33 cellular contexts compared by ENCODE assay signal in the genomic region with DNA sequence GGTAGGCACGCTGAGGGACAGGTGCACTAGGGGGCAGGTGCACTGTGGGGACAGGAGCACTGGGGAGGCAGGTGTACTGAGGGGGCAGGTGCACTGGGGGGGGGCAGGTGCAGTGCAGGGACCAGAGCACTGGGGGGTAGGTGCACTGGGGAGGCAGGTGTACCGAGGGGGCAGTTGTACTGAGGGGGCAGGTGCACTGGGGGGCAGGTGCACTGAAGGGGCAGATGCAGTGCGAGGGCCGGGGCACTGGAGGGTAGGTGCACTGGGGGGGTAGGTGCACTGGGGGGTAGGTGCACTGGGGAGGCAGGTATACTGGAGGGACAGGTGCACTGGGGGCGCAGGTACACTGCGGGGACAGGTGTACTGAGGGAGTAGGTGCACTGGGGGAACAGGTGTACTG. TPM values are rescaled to one million over a fixed set of nuclear protein-coding genes. Genes with fewer than 3 reads are reported as not detected.
"Had no signal": no experiment of that assay in that cellular context is flagged by ENCODE, and none has a peak within 500 bp of the region (broad histone marks: within the 10 kb centered on the region; RNA-seq: fewer than 3 reads in every experiment).

No MANE protein-coding gene starts in this region.

- H3K9me3 ChIP-seq: adrenal gland, Peyer's patch, SJSA1, SK-N-SH had no signal

- H3K27ac ChIP-seq: adrenal gland, Peyer's patch, SJSA1 had no signal

- H3K27me3 Mint-ChIP-seq: activated CD4-positive, alpha-beta T cell treated with anti-CD3 and anti-CD28 coated beads for 36 hours; activated CD4-positive, alpha-beta T cell treated with anti-CD3 and anti-CD28 coated beads, Interleukin-2, amount 10 ng/mL, durations not matched to agents 7 days and 5 days had no signal

- H3K4me1 Mint-ChIP-seq: activated CD4-positive, alpha-beta T cell treated with anti-CD3 and anti-CD28 coated beads for 36 hours; activated CD4-positive, alpha-beta T cell treated with anti-CD3 and anti-CD28 coated beads, Interleukin-2, amount 10 ng/mL, durations not matched to agents 7 days and 5 days; IgD-negative memory B cell had no signal

- H3K4me3 Mint-ChIP-seq: activated CD4-positive, alpha-beta T cell treated with anti-CD3 and anti-CD28 coated beads for 36 hours; activated CD4-positive, alpha-beta T cell treated with anti-CD3 and anti-CD28 coated beads, Interleukin-2, amount 10 ng/mL, durations not matched to agents 7 days and 5 days; activated CD8-positive, alpha-beta T cell treated with anti-CD3 and anti-CD28 coated beads, Interleukin-2, amount 10 ng/mL, durations not matched to agents 7 days and 5 days; activated naive CD4-positive, alpha-beta T cell treated with anti-CD3 and anti-CD28 coated beads for 36 hours; activated T-cell treated with anti-CD3 and anti-CD28 coated beads, Interleukin-2, amount 50 U/mL, for 24 hours; brain; IgD-negative memory B cell; T-helper 1 cell treated with Interleukin-12 subunit alpha and Interleukin-12 subunit beta and Interleukin-4 antibody, amounts not matched to agents 30 μg/mL and 1 μg/mL, for 36 hours; T-helper 2 cell treated with Interferon-gamma antibody and Interleukin-4, amounts not matched to agents 5 μg/mL and 100 μg/mL, for 36 hours had no signal

- ATAC-seq: activated CD4-positive, alpha-beta T cell treated with anti-CD3 and anti-CD28 coated beads for 36 hours; activated CD4-positive, CD25-positive, alpha-beta regulatory T cell treated with anti-CD3 and anti-CD28 coated beads, Interleukin-2, amount 50 U/mL, for 24 hours; activated CD8-positive, alpha-beta T cell treated with anti-CD3 and anti-CD28 coated beads, Interleukin-2, amount 10 ng/mL, durations not matched to agents 7 days and 5 days; activated naive CD4-positive, alpha-beta T cell treated with anti-CD3 and anti-CD28 coated beads, Interleukin-2, amount 50 U/mL, for 72 hours had no signal

- H3K27me3 ChIP-seq: adrenal gland, Peyer's patch had no signal

- H3K4me1 ChIP-seq: SJSA1 had no signal

- H3K36me3 Mint-ChIP-seq: activated naive CD4-positive, alpha-beta T cell treated with anti-CD3 and anti-CD28 coated beads, Interleukin-2, amount 50 U/mL, for 72 hours; brain; IgD-negative memory B cell had no signal

- H3K27ac Mint-ChIP-seq: activated CD4-positive, alpha-beta T cell treated with anti-CD3 and anti-CD28 coated beads for 36 hours; activated CD4-positive, alpha-beta T cell treated with anti-CD3 and anti-CD28 coated beads, Interleukin-2, amount 10 ng/mL, durations not matched to agents 7 days and 5 days; activated CD8-positive, alpha-beta T cell treated with anti-CD3 and anti-CD28 coated beads, Interleukin-2, amount 10 ng/mL, durations not matched to agents 7 days and 5 days; activated naive CD4-positive, alpha-beta T cell treated with anti-CD3 and anti-CD28 coated beads for 36 hours; activated naive CD4-positive, alpha-beta T cell treated with anti-CD3 and anti-CD28 coated beads, Interleukin-2, amount 50 U/mL, for 72 hours; activated T-cell treated with anti-CD3 and anti-CD28 coated beads, Interleukin-2, amount 50 U/mL, for 24 hours; activated T-helper 2 cell treated with anti-CD3 and anti-CD28 coated beads, Interferon-gamma antibody, Interleukin-2, Interleukin-4, amounts not matched to agents 10 μg/mL and 5 μg/mL and 100 μg/mL, durations not matched to agents 14 hours and 24 hours and 36 hours; IgD-negative memory B cell; T-helper 1 cell treated with Interleukin-12 subunit alpha and Interleukin-12 subunit beta and Interleukin-4 antibody, amounts not matched to agents 30 μg/mL and 1 μg/mL, for 36 hours; T-helper 2 cell treated with Interferon-gamma antibody and Interleukin-4, amounts not matched to agents 5 μg/mL and 100 μg/mL, for 36 hours had no signal

- H3K9me3 Mint-ChIP-seq: activated CD4-positive, alpha-beta T cell treated with anti-CD3 and anti-CD28 coated beads, Interleukin-2, amount 10 ng/mL, durations not matched to agents 7 days and 5 days; activated naive CD4-positive, alpha-beta T cell treated with anti-CD3 and anti-CD28 coated beads for 36 hours; activated naive CD4-positive, alpha-beta T cell treated with anti-CD3 and anti-CD28 coated beads, Interleukin-2, amount 50 U/mL, for 72 hours; activated T-cell treated with anti-CD3 and anti-CD28 coated beads, Interleukin-2, amount 50 U/mL, for 24 hours; activated T-helper 2 cell treated with anti-CD3 and anti-CD28 coated beads, Interferon-gamma antibody, Interleukin-2, Interleukin-4, amounts not matched to agents 10 μg/mL and 5 μg/mL and 100 μg/mL, durations not matched to agents 14 hours and 24 hours and 36 hours; brain; T-helper 1 cell treated with Interleukin-12 subunit alpha and Interleukin-12 subunit beta and Interleukin-4 antibody, amounts not matched to agents 30 μg/mL and 1 μg/mL, for 36 hours; T-helper 2 cell treated with Interferon-gamma antibody and Interleukin-4, amounts not matched to agents 5 μg/mL and 100 μg/mL, for 36 hours had no signal

- H3K36me3 ChIP-seq: adrenal gland, Peyer's patch, SJSA1 had no signal

- H3K4me3 ChIP-seq: adrenal gland, Peyer's patch, SJSA1 had no signal

- DNase-seq: activated CD4-positive, alpha-beta T cell treated with anti-CD3 and anti-CD28 coated beads for 36 hours; activated CD4-positive, alpha-beta T cell treated with anti-CD3 and anti-CD28 coated beads, Interleukin-2, amount 10 ng/mL, durations not matched to agents 7 days and 5 days; activated CD4-positive, alpha-beta T cell treated with anti-CD3 and anti-CD28 coated beads, Interleukin-2, amount 50 U/mL, for 48 hours; activated CD8-positive, alpha-beta T cell treated with anti-CD3 and anti-CD28 coated beads, Interleukin-2, amount 10 ng/mL, durations not matched to agents 7 days and 5 days; activated gamma-delta T cell; activated naive CD4-positive, alpha-beta T cell treated with anti-CD3 and anti-CD28 coated beads for 36 hours; activated T-cell treated with anti-CD3 and anti-CD28 coated beads, Interleukin-2, amount 50 U/mL, for 24 hours; adrenal gland; anterior cingulate cortex; Karpas-422; KBM-7; NCI-H1105; NCI-H1417 treated with DMSO at 0.1 percent for 48 hours; NCI-H187 treated with DMSO at 0.1 percent for 48 hours; NCI-H2081; NCI-H2171 treated with DMSO at 0.1 percent for 48 hours; NCI-H226; NCI-H446 treated with DMSO at 0.1 percent for 48 hours; NCI-H524; NCI-H69; Peyer's patch; RPMI8226; SHP77 treated with DMSO at 0.1 percent for 48 hours; SK-N-SH had no signal

RNA-seq across cellular contexts. Expression of a gene that starts 39.5 kb away (rescaled TPM):
- total RNA-seq: activated CD4-positive, alpha-beta T cell treated with anti-CD3 and anti-CD28 coated beads for 36 hours; activated CD4-positive, alpha-beta T cell treated with anti-CD3 and anti-CD28 coated beads, Interleukin-2, amount 10 ng/mL, durations not matched to agents 7 days and 5 days; activated CD8-positive, alpha-beta T cell treated with anti-CD3 and anti-CD28 coated beads, Interleukin-2, amount 10 ng/mL, durations not matched to agents 7 days and 5 days; activated naive CD4-positive, alpha-beta T cell treated with anti-CD3 and anti-CD28 coated beads for 36 hours; activated naive CD4-positive, alpha-beta T cell treated with anti-CD3 and anti-CD28 coated beads, Interleukin-2, amount 50 U/mL, for 72 hours; activated T-helper 2 cell treated with anti-CD3 and anti-CD28 coated beads, Interferon-gamma antibody, Interleukin-2, Interleukin-4, amounts not matched to agents 10 μg/mL and 5 μg/mL and 100 μg/mL, durations not matched to agents 14 hours and 24 hours and 36 hours; MCF 10A had no signal
